In the genomic region with DNA sequence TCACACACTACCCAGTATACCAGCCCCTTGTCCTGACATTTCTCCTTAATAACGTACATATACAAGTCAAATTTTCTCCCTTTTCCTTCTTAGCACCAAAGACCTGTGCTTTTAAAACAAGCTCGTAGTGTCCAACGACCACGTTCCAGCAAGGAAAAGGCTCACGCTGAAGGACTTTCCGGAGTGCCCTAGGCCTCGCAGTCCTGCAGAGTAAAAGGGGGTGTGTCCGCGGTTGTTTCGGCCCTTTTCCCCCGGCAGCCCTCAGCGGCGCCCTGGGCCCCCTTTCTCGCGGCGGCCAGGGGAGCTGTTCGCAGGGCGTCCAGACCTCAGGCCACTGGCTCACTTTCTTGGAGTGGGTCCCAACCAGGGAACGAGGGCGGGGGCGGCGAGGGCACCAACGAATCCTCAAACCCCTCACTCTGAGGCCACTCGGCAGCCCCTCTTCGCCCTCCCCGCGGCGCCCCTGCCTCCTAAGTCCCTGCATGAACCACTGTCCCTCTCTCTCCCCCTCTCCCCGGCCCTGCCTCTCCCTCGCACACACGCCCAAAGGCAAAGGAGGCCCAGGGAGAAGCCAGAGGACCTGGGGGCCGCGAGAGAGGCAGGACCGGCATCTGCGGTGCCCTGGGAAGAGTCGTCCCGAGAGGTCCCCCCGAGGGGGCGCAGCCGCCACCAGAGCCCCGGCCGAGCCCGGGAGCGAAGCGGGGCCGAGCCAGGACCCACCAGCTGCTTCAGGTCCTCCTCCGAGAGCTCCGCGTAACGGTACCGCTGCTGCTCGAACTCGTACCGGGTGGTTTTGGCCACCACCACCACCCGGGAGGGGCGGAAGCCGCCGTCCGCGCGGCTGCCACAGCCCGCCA, we compare ENCODE assay signal across 8 cellular contexts. TPM values are rescaled to one million over a fixed set of nuclear protein-coding genes. Genes with fewer than 3 reads are reported as not detected.
A peak's percentile ranks its signal among the peaks of the same experiment; 100 is the strongest.
DNase-seq lines count a peak whose midpoint lies in the region; ATAC-seq and TF ChIP-seq lines count a peak whose summit lies in the region.

No MANE protein-coding gene starts in this region.

- TF ChIP-seq CTCF in GM10248 (IDR thresholded peaks at IDR 0.05; ENCODE audit: control extremely low read depth, extremely low read depth, low read depth, missing control alignments) (no peak), body of pancreas (IDR thresholded peaks at IDR 0.05) (no peak)

- intact Hi-C loops in body of pancreas (cut with DNase I) (no loop called here), sciatic nerve (cut with DNase I) (no loop called here)

- DNase-seq in GM10248 (ENCODE audit: extremely low spot score) (peak; percentile 61), HAP-1 (ENCODE audit: low spot score in 2 of 2) (peak; percentile 39 to 79), LoVo (ENCODE audit: low spot score) (peak; percentile 66), T1000 (lab: John Stamatoyannopoulos, UW) (peak; percentile 56), body of pancreas (peak; percentile 64 to 74 (median 68)), sciatic nerve (ENCODE audit: low spot score) (peak; percentile 82)

- H3K27ac ChIP-seq in body of pancreas = peak overlapping the region; percentile 97 to 99 (median 99)

- in situ Hi-C loops in HAP-1 (cut with MboI; ENCODE audit: low sequenced_read_pairs) = no loop called here

- WGBS in body of pancreas, 2 donors = 0 to 1% methylated on average over 26 to 61 of the region's 62 CpGs

- peak in 2 of 3 donors; percentile 50 to 59 for TF ChIP-seq POLR2A in body of pancreas (IDR thresholded peaks at IDR 0.05)

- CTCF ChIA-PET in GM10248 (lab: Yijun Ruan, JAX) = interaction anchor here (0.7 to 6.5 kb wide), 35 partner anchors 10 to 455 kb away, joined by 3 to 39 read pairs (median 4); no protein-coding TSS in a partner anchor

- H3K4me1 ChIP-seq in HAP-1 (peaks cover 25% of the 10 kb centered on the region), body of pancreas (peaks cover 56% of the 10 kb centered on the region)

- H3K4me3 ChIP-seq in HAP-1 (peak overlapping the region; percentile 62), body of pancreas (peak overlapping the region; percentile 80 to 87), iPS-11a (ENCODE audit: low read depth, low read length) (peak overlapping the region; percentile 66)

- H3K9me3 ChIP-seq in HAP-1 (no peaks in the 10 kb centered on the region), body of pancreas (no peaks in the 10 kb centered on the region)

- no peaks in the 10 kb centered on the region for H3K36me3 ChIP-seq in HAP-1 (replicated peaks)
- H3K36me3 ChIP-seq in body of pancreas (replicated peaks in 1 of 2; ENCODE audit: insufficient read depth in 1 of 2, low read depth in 2 of 2) = no peaks in the 10 kb centered on the region

- no peaks in the 10 kb centered on the region for H3K27me3 ChIP-seq in HAP-1 (ENCODE audit: low read depth)
- no peaks in the 10 kb centered on the region for H3K27me3 ChIP-seq in body of pancreas

- peak; percentile 15 for ATAC-seq in body of pancreas
- peak; percentile 54 for ATAC-seq in sciatic nerve
- ATAC-seq in GM18520 (IDR thresholded peaks at IDR 0.05; ENCODE audit: unreplicated experiment) = no peak

- POLR2A ChIA-PET in GM10248 (lab: Yijun Ruan, JAX) = interaction anchor here (1.3 kb wide), 1 partner anchor 89 kb away, joined by 3 read pairs; the partner anchor contains the start of genes LMBRD2 and SKP2

RNA-seq across cellular contexts. Expression of gene NADK2, which starts 0.7 kb away (rescaled TPM):
- 10 to 100 TPM; 23.4 to 30.1 TPM for total RNA-seq in body of pancreas
- 39.9 TPM for total RNA-seq in sciatic nerve
